23 cellular contexts compared by ENCODE assay signal in genomic region chr11:130608267-130608666, GRCh38.
DNase-seq lines count a peak whose midpoint lies in the region; ATAC-seq and TF ChIP-seq lines count a peak whose summit lies in the region.
"Had no signal": no experiment of that assay in that cellular context is flagged by ENCODE, and none has a peak within 500 bp of the region (broad histone marks: within the 10 kb centered on the region; RNA-seq: fewer than 3 reads in every experiment).

No MANE protein-coding gene starts in this region.

- H3K4me1 ChIP-seq in ACC112 (ENCODE audit: control insufficient read depth, insufficient read depth, low read length, unreplicated experiment) (peaks cover 50% of the 10 kb centered on the region), subcutaneous abdominal adipose tissue (ENCODE audit: control insufficient read depth in 5 of 5, insufficient read depth in 5 of 5, low read length in 5 of 5) (peaks cover 13 to 60% (median 46%) of the 10 kb centered on the region in 5 donors), body of pancreas (no peaks in the 10 kb centered on the region)

- no peaks in the 10 kb centered on the region for H3K79me2 ChIP-seq in ACC112 (ENCODE audit: control insufficient read depth, insufficient read depth, low read length, unreplicated experiment)

- no peak overlapping the region for H2AFZ ChIP-seq in ACC112 (ENCODE audit: low read length, unreplicated experiment)
- H2AFZ ChIP-seq: PC-9 had no signal

- DNase-seq in NCI-H526 treated with DMSO at 0.1 percent for 48 hours (lab: John Stamatoyannopoulos, UW) (peak; percentile 88), head of caudate nucleus (peak in 41 of 42 donors; percentile 20 to 87 (median 62)), body of pancreas (no peak)
- no peak for DNase-seq in activated T-cell treated with anti-CD3 and anti-CD28 coated beads, Interleukin-2, amount 50 U/mL, for 1 hour
- DNase-seq: ACHN; activated naive CD4-positive, alpha-beta T cell treated with anti-CD3 and anti-CD28 coated beads for 36 hours; central memory CD4-positive, alpha-beta T cell; dermis blood vessel endothelial cell; NCI-H1048; NCI-H187; NCI-H2171; NCI-H524; NK-92 treated with Interleukin-12 subunit alpha and Interleukin-12 subunit beta, amount 100 ng/mL, for 24 hours; PC-9; retina; SIG-M5; stimulated activated CD4-positive, alpha-beta T cell treated with anti-CD3 and anti-CD28 coated beads, Interleukin-2, amount 100 ng/mL, for 48 hours; SW 1271; T1000; WERI-Rb-1 had no signal

- TF ChIP-seq CTCF in body of pancreas (IDR thresholded peaks at IDR 0.05): no peak

- H3K9ac ChIP-seq in subcutaneous abdominal adipose tissue (ENCODE audit: low read length in 5 of 5): no peak overlapping the region

- no peak for ATAC-seq in HG02885 (IDR thresholded peaks at IDR 0.05; ENCODE audit: poor library complexity, unreplicated experiment)
- no peak for ATAC-seq in body of pancreas

- H3K36me3 ChIP-seq in ACC112 (ENCODE audit: insufficient read depth, low read length) (no peaks in the 10 kb centered on the region), subcutaneous abdominal adipose tissue (ENCODE audit: control insufficient read depth in 5 of 5, insufficient read depth in 5 of 5, low read length in 5 of 5) (no peaks in the 10 kb centered on the region), body of pancreas (replicated peaks in 1 of 2; ENCODE audit: insufficient read depth in 1 of 2, low read depth in 2 of 2) (no peaks in the 10 kb centered on the region)
- H3K36me3 ChIP-seq: WERI-Rb-1 had no signal

- H3K9me3 ChIP-seq in subcutaneous abdominal adipose tissue (ENCODE audit: control insufficient read depth in 5 of 5, low read length in 5 of 5) (no peaks in the 10 kb centered on the region), body of pancreas (no peaks in the 10 kb centered on the region)

- WGBS in body of pancreas, 2 donors: 76 to 90% methylated on average over 7 of the region's 7 CpGs

- H3K27ac ChIP-seq in ACC112 (ENCODE audit: low read depth, low read length): peak overlapping the region; percentile 90; the same call in 1 of the 2 replicates
- H3K27ac ChIP-seq in subcutaneous abdominal adipose tissue (ENCODE audit: low read depth, low read length): peak overlapping the region; percentile 35
- H3K27ac ChIP-seq in body of pancreas: no peak overlapping the region
- H3K27ac ChIP-seq: PC-9, WERI-Rb-1 had no signal

- intact Hi-C loops in head of caudate nucleus (cut with DNase I) (loop anchor here (10.0 kb wide), 1 partner anchor 153 kb away; no protein-coding TSS in a partner anchor), body of pancreas (cut with DNase I) (no loop called here)

- TF ChIP-seq POLR2A in body of pancreas (IDR thresholded peaks at IDR 0.05): no peak

- no peaks in the 10 kb centered on the region for H3K27me3 ChIP-seq in ACC112 (ENCODE audit: insufficient read depth, low read length)
- no peaks in the 10 kb centered on the region for H3K27me3 ChIP-seq in subcutaneous abdominal adipose tissue (ENCODE audit: control insufficient read depth in 5 of 5, insufficient read depth in 4 of 5, low read length in 5 of 5)
- no peaks in the 10 kb centered on the region for H3K27me3 ChIP-seq in body of pancreas

- no peak overlapping the region for H3K4me3 ChIP-seq in ACC112 (ENCODE audit: low read depth, low read length)
- no peak overlapping the region for H3K4me3 ChIP-seq in subcutaneous abdominal adipose tissue (ENCODE audit: low read depth in 1 of 5, low read length in 5 of 5)
- no peak overlapping the region for H3K4me3 ChIP-seq in body of pancreas
- H3K4me3 ChIP-seq: PC-9 had no signal

Comparison
In these comparisons a context has a peak if more than half of its experiments do, and no peak if none do; other contexts are left out.
1. H3K27ac ChIP-seq: peak in ACC112 (single experiment) and subcutaneous abdominal adipose tissue (single experiment); none in body of pancreas (0 of 4).
2. DNase-seq: peak in NCI-H526 treated with DMSO at 0.1 percent for 48 hours (single experiment) and head of caudate nucleus (41 of 42); none in body of pancreas (0 of 4) and activated T-cell treated with anti-CD3 and anti-CD28 coated beads, Interleukin-2, amount 50 U/mL, for 1 hour (single experiment).